In genomic region chr19:10968527-10969081, GRCh38 we compare ENCODE assay signal across 12 cellular contexts. TPM values are rescaled to one million over a fixed set of nuclear protein-coding genes. Genes with fewer than 3 reads are reported as not detected.
A peak's percentile ranks its signal among the peaks of the same experiment; 100 is the strongest.
DNase-seq lines count a peak whose midpoint lies in the region; FAIRE-seq and TF ChIP-seq lines count a peak whose summit lies in the region.
"Had no signal": no experiment of that assay in that cellular context is flagged by ENCODE, and none has a peak within 500 bp of the region (broad histone marks: within the 10 kb centered on the region; RNA-seq: fewer than 3 reads in every experiment).

No MANE protein-coding gene starts in this region.

- no peak for FAIRE-seq in urothelium cell line (lab: Jason Lieb, UNC)
- FAIRE-seq in frontal cortex (lab: Jason Lieb, UNC), result no peak

- peaks cover 40% of the 10 kb centered on the region for H3K4me1 Mint-ChIP-seq in type B pancreatic cell (ENCODE audit: unreplicated experiment)

- H2AFZ ChIP-seq in OCI-LY3 (ENCODE audit: low read depth, low read length), result no peak overlapping the region
- no peak overlapping the region for H2AFZ ChIP-seq in MM.1S (ENCODE audit: low read length)

- no peaks in the 10 kb centered on the region for H3K27me3 Mint-ChIP-seq in type B pancreatic cell

- H3K9me3 Mint-ChIP-seq in type B pancreatic cell, result no peaks in the 10 kb centered on the region

- peaks cover 24% of the 10 kb centered on the region for H3K4me1 ChIP-seq in left ventricle myocardium inferior
- peaks cover 0 to 17% of the 10 kb centered on the region in 2 donors for H3K4me1 ChIP-seq in right atrium auricular region
- H3K4me1 ChIP-seq in OCI-LY3 (ENCODE audit: low read length), result peaks cover 11% of the 10 kb centered on the region
- H3K4me1 ChIP-seq in MM.1S (ENCODE audit: low read length), result peaks cover 4% of the 10 kb centered on the region
- H3K4me1 ChIP-seq: SJSA1 had no signal

- peaks cover 25% of the 10 kb centered on the region for H3K36me3 Mint-ChIP-seq in type B pancreatic cell

- peak overlapping the region; percentile 56 for H3K4me3 Mint-ChIP-seq in type B pancreatic cell

- H3K27ac ChIP-seq in left ventricle myocardium inferior (replicated peaks) (peak overlapping the region; percentile 4), right atrium auricular region (no peak overlapping the region), OCI-LY3 (ENCODE audit: low read length) (no peak overlapping the region), MM.1S (ENCODE audit: low read length) (no peak overlapping the region)
- H3K27ac ChIP-seq: SJSA1 had no signal

- intact Hi-C loops in left ventricle myocardium inferior (cut with micrococcal nuclease), result no loop called here

- H3K79me2 ChIP-seq in OCI-LY3 (ENCODE audit: low read length), result peaks cover 95% of the 10 kb centered on the region
- H3K79me2 ChIP-seq in MM.1S (ENCODE audit: low read length), result peaks cover 96% of the 10 kb centered on the region

- H3K9me3 ChIP-seq in left ventricle myocardium inferior (replicated peaks) (no peaks in the 10 kb centered on the region), right atrium auricular region (no peaks in the 10 kb centered on the region), OCI-LY3 (ENCODE audit: insufficient read depth, low read length) (no peaks in the 10 kb centered on the region), MM.1S (replicated peaks; ENCODE audit: insufficient read depth, low read length) (no peaks in the 10 kb centered on the region)
- H3K9me3 ChIP-seq: SJSA1 had no signal

- H3K36me3 ChIP-seq in left ventricle myocardium inferior, result no peaks in the 10 kb centered on the region
- H3K36me3 ChIP-seq in right atrium auricular region, result no peaks in the 10 kb centered on the region
- H3K36me3 ChIP-seq in OCI-LY3 (replicated peaks; ENCODE audit: low read depth, low read length), result peaks cover 18% of the 10 kb centered on the region
- no peaks in the 10 kb centered on the region for H3K36me3 ChIP-seq in MM.1S (replicated peaks; ENCODE audit: insufficient read depth, low read length)

- no peaks in the 10 kb centered on the region for H3K9me2 ChIP-seq in MM.1S (replicated peaks; ENCODE audit: insufficient read depth, low read length)

- peak overlapping the region; percentile 80 for H3K27ac Mint-ChIP-seq in type B pancreatic cell

- H3K4me3 ChIP-seq in left ventricle myocardium inferior, result no peak overlapping the region
- no peak overlapping the region for H3K4me3 ChIP-seq in right atrium auricular region
- no peak overlapping the region for H3K4me3 ChIP-seq in OCI-LY3 (ENCODE audit: low read length)
- no peak overlapping the region for H3K4me3 ChIP-seq in MM.1S (ENCODE audit: low read length)
- H3K4me3 ChIP-seq: SJSA1 had no signal

- TF ChIP-seq CTCF in left ventricle myocardium inferior (IDR thresholded peaks at IDR 0.05; ENCODE audit: borderline replicate concordance) (no peak), right atrium auricular region (IDR thresholded peaks at IDR 0.05) (no peak), OCI-LY3 (IDR thresholded peaks at IDR 0.05; ENCODE audit: low read depth, low read length) (peak; percentile 12; the same call in 1 of the 2 replicates), type B pancreatic cell (conservative IDR thresholded peaks at IDR 0.05) (no peak), MM.1S (IDR thresholded peaks at IDR 0.05; ENCODE audit: low read length) (no peak)

- H3F3A ChIP-seq in MM.1S (ENCODE audit: insufficient read depth, low read length), result peaks cover 5% of the 10 kb centered on the region

- H3K27me3 ChIP-seq in left ventricle myocardium inferior (ENCODE audit: low read depth), result no peaks in the 10 kb centered on the region
- no peaks in the 10 kb centered on the region for H3K27me3 ChIP-seq in right atrium auricular region
- no peaks in the 10 kb centered on the region for H3K27me3 ChIP-seq in OCI-LY3 (ENCODE audit: low read depth, low read length)
- H3K27me3 ChIP-seq in MM.1S (replicated peaks; ENCODE audit: insufficient read depth, low read length), result no peaks in the 10 kb centered on the region
- H3K27me3 ChIP-seq: SJSA1 had no signal

- DNase-seq in left ventricle myocardium inferior (no peak), right atrium auricular region (ENCODE audit: low spot score) (no peak), kidney glomerular epithelial cell (lab: John Stamatoyannopoulos, UW) (peak; percentile 30), type B pancreatic cell (ENCODE audit: extremely low spot score, unreplicated experiment) (no peak), MM.1S (no peak), urothelium cell line (ENCODE audit: low spot score) (no peak), frontal cortex (ENCODE audit: low spot score in 2 of 2) (no peak)
- DNase-seq: activated CD8-positive, alpha-beta memory T cell treated with anti-CD3 and anti-CD28 coated beads, Interleukin-2, amount 50 U/mL, for 4 hours; NCI-H2081 treated with DMSO at 0.1 percent for 48 hours; stimulated activated CD4-positive, alpha-beta T cell treated with anti-CD3 and anti-CD28 coated beads, Interleukin-12 subunit alpha, Interleukin-12 subunit beta, amount 100 ng/mL, for 4 hours had no signal

- H4K20me1 ChIP-seq in OCI-LY3 (ENCODE audit: insufficient read depth, low read length) (peaks cover 62% of the 10 kb centered on the region), MM.1S (ENCODE audit: insufficient read depth, low read length) (peaks cover 18% of the 10 kb centered on the region; the same call in 1 of the 2 replicates)

- H3K9ac ChIP-seq in OCI-LY3 (ENCODE audit: low read length) (no peak overlapping the region), MM.1S (ENCODE audit: low read length) (no peak overlapping the region)

- H3K4me2 ChIP-seq in OCI-LY3 (ENCODE audit: low read length), result peak overlapping the region; percentile 42
- H3K4me2 ChIP-seq in MM.1S (ENCODE audit: low read depth, low read length), result no peak overlapping the region

RNA-seq across cellular contexts. Expression of gene SMARCA4, which starts 7.8 kb away (rescaled TPM):
- total RNA-seq in left ventricle myocardium inferior (38.8 TPM), right atrium auricular region (10 to 100 TPM; 29.9 to 41.7 TPM), type B pancreatic cell (ENCODE audit: low replicate concordance) (182 and 244 TPM in 2 replicates), frontal cortex (85.2 TPM)

RNA-seq across cellular contexts. Expression of gene TIMM29, which starts 40.0 kb away (rescaled TPM):
- total RNA-seq in left ventricle myocardium inferior (12.4 TPM), right atrium auricular region (10 to 100 TPM; 16.5 to 22.0 TPM), type B pancreatic cell (ENCODE audit: low replicate concordance) (31.8 and 33.7 TPM in 2 replicates), frontal cortex (41.6 TPM)

RNA-seq across cellular contexts. Expression of gene YIPF2, which starts 40.2 kb away (rescaled TPM):
- total RNA-seq in left ventricle myocardium inferior (13.1 TPM), right atrium auricular region (10 to 100 TPM; 23.4 to 34.3 TPM), type B pancreatic cell (ENCODE audit: low replicate concordance) (58.5 and 124 TPM in 2 replicates), frontal cortex (35.9 TPM)
